Comparison of ENCODE assay signal across 16 cellular contexts in genomic region chr6:135866445-135867143, GRCh38.
"Had no signal": no experiment of that assay in that cellular context is flagged by ENCODE, and none has a peak within 500 bp of the region (broad histone marks: within the 10 kb centered on the region; RNA-seq: fewer than 3 reads in every experiment).

No MANE protein-coding gene starts in this region.

- H3K36me3 ChIP-seq: brain microvascular endothelial cell, neural progenitor cell, sigmoid colon, thoracic aorta had no signal

- H3K27ac Mint-ChIP-seq: activated CD4-positive, alpha-beta memory T cell treated with anti-CD3 and anti-CD28 coated beads for 36 hours; activated naive CD8-positive, alpha-beta T cell treated with anti-CD3 and anti-CD28 coated beads for 36 hours; dendritic cell treated with granulocyte-macrophage colony-stimulating factor and Interleukin-4, amounts not matched to agents 40 ng/mL and 50 ng/mL, for 4 days; neural progenitor cell; stimulated activated naive CD8-positive, alpha-beta T cell treated with anti-CD3 and anti-CD28 coated beads, Interleukin-15, amount 100 ng/mL, for 72 hours had no signal

- H3K36me3 Mint-ChIP-seq: neural progenitor cell had no signal

- DNase-seq: activated CD4-positive, alpha-beta memory T cell treated with anti-CD3 and anti-CD28 coated beads for 36 hours; activated CD4-positive, CD25-positive, alpha-beta regulatory T cell treated with anti-CD3 and anti-CD28 coated beads, Interleukin-2, amount 50 U/mL, for 72 hours; activated gamma-delta T cell; activated naive CD8-positive, alpha-beta T cell treated with anti-CD3 and anti-CD28 coated beads for 36 hours; activated T-cell treated with anti-CD3 and anti-CD28 coated beads, Interleukin-2, amount 50 U/mL, for 4 hours; brain microvascular endothelial cell; cerebellar nuclear complex; sigmoid colon; stimulated activated CD4-positive, alpha-beta T cell treated with anti-CD3 and anti-CD28 coated beads, Interleukin-15, amount 100 ng/mL, for 24 hours; stimulated activated CD4-positive, alpha-beta T cell treated with anti-CD3 and anti-CD28 coated beads, Interleukin-4, amount 100 ng/mL, for 24 hours; stimulated activated naive CD8-positive, alpha-beta T cell treated with anti-CD3 and anti-CD28 coated beads, Interleukin-15, amount 100 ng/mL, for 72 hours; T-helper 2 cell had no signal

- H3K4me1 Mint-ChIP-seq: neural progenitor cell had no signal

- H3K9me3 ChIP-seq: sigmoid colon, thoracic aorta had no signal

- H3K9ac ChIP-seq: neural progenitor cell had no signal

- H3K4me1 ChIP-seq: neural progenitor cell, sigmoid colon had no signal

- ATAC-seq: activated T-cell treated with anti-CD3 and anti-CD28 coated beads, Interleukin-2, amount 50 U/mL, for 4 hours; esophagus mucosa; stimulated activated naive CD8-positive, alpha-beta T cell treated with anti-CD3 and anti-CD28 coated beads, Interleukin-15, amount 100 ng/mL, for 72 hours had no signal

- H3K4me3 ChIP-seq: neural progenitor cell, sigmoid colon, thoracic aorta had no signal

- H3K27ac ChIP-seq: brain microvascular endothelial cell, neural progenitor cell, sigmoid colon, thoracic aorta had no signal

- H3K4me3 Mint-ChIP-seq: activated CD4-positive, alpha-beta memory T cell treated with anti-CD3 and anti-CD28 coated beads for 36 hours; activated naive CD8-positive, alpha-beta T cell treated with anti-CD3 and anti-CD28 coated beads for 36 hours; activated T-cell treated with anti-CD3 and anti-CD28 coated beads, Interleukin-2, amount 50 U/mL, for 4 hours; dendritic cell treated with granulocyte-macrophage colony-stimulating factor and Interleukin-4, amounts not matched to agents 40 ng/mL and 50 ng/mL, for 4 days; neural progenitor cell; stimulated activated naive CD8-positive, alpha-beta T cell treated with anti-CD3 and anti-CD28 coated beads, Interleukin-15, amount 100 ng/mL, for 72 hours had no signal

- H3K27me3 Mint-ChIP-seq: activated CD4-positive, alpha-beta memory T cell treated with anti-CD3 and anti-CD28 coated beads for 36 hours; activated naive CD8-positive, alpha-beta T cell treated with anti-CD3 and anti-CD28 coated beads for 36 hours; dendritic cell treated with granulocyte-macrophage colony-stimulating factor and Interleukin-4, amounts not matched to agents 40 ng/mL and 50 ng/mL, for 4 days; stimulated activated naive CD8-positive, alpha-beta T cell treated with anti-CD3 and anti-CD28 coated beads, Interleukin-15, amount 100 ng/mL, for 72 hours had no signal

- H3K9me3 Mint-ChIP-seq: dendritic cell treated with granulocyte-macrophage colony-stimulating factor and Interleukin-4, amounts not matched to agents 40 ng/mL and 50 ng/mL, for 4 days; neural progenitor cell had no signal

- H3K27me3 ChIP-seq: brain microvascular endothelial cell, neural progenitor cell, sigmoid colon had no signal
